Comparison of ENCODE assay signal across 24 cellular contexts in genomic region chr1:241272828-241273227, GRCh38.
"Had no signal": no experiment of that assay in that cellular context is flagged by ENCODE, and none has a peak within 500 bp of the region (broad histone marks: within the 10 kb centered on the region; RNA-seq: fewer than 3 reads in every experiment).

No MANE protein-coding gene starts in this region.

- H3K4me3 ChIP-seq: colonic mucosa, coronary artery, dorsolateral prefrontal cortex, esophagus muscularis mucosa, esophagus squamous epithelium, gastrocnemius medialis, gastroesophageal sphincter, heart left ventricle, heart right ventricle, hepatocyte had no signal

- DNase-seq: colonic mucosa; cortex of kidney; dermis blood vessel endothelial cell; dorsolateral prefrontal cortex; effector CD4-positive, alpha-beta T cell; effector CD8-positive, alpha-beta T cell; effector memory CD4-positive, alpha-beta T cell; effector memory CD8-positive, alpha-beta T cell; endodermal cell; erythroblast; esophagus squamous epithelium; foreskin fibroblast; foreskin keratinocyte; foreskin melanocyte; gastrocnemius medialis; glutamatergic neuron; head of caudate nucleus; heart left ventricle; heart right ventricle had no signal

- H3K4me1 ChIP-seq: colonic mucosa, esophagus muscularis mucosa, esophagus squamous epithelium, foreskin keratinocyte, gastrocnemius medialis, gastroesophageal sphincter, heart left ventricle, heart right ventricle had no signal

- H3K36me3 ChIP-seq: colonic mucosa, esophagus muscularis mucosa, esophagus squamous epithelium, gastrocnemius medialis, gastroesophageal sphincter, heart left ventricle, heart right ventricle had no signal

- H3K27ac ChIP-seq: colonic mucosa, coronary artery, dorsolateral prefrontal cortex, epithelial cell of prostate, esophagus muscularis mucosa, esophagus squamous epithelium, foreskin keratinocyte, gastrocnemius medialis, gastroesophageal sphincter, heart left ventricle, heart right ventricle, hepatocyte had no signal

- H3K9me3 ChIP-seq: colonic mucosa, gastrocnemius medialis had no signal
